26 cellular contexts compared by ENCODE assay signal in the genomic region with DNA sequence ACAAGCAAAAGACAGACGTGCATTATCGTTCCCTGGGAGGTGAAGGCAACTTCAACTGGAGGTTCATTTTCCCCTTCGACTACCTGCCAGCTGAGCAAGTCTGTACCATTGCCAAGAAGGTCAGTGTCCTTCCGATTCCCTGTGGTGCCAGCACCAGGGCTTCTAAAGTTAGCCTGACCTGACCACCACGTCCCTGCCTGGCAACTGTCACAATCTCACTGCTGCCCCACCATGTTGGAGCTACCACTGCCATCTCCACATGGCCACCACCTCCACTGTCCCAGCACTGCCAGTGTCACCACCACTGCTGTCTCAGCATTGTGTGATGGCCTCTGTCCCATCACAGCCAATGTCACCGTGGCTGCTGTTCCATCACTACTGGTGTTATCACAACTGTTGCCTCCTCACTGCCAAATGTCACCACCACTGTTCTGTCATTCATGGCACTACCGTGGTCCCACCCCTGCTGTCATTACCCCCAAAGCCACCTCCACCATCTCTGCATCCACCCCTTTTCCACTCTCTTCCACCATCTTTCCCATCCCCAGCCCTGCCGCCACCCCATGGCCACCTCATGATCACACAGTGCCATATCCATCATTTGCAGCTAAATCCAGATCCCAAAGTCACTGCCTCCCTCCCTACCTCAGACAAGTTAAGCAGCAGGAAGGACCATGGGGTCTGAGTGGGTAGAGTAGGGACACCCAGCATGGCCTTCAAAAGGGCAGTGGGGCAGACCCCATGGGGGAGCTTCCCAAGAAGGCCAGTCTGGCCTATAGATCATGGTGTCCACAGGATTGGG.
DNase-seq lines count a peak whose midpoint lies in the region; ATAC-seq, FAIRE-seq and TF ChIP-seq lines count a peak whose summit lies in the region.
"Had no signal": no experiment of that assay in that cellular context is flagged by ENCODE, and none has a peak within 500 bp of the region (broad histone marks: within the 10 kb centered on the region; RNA-seq: fewer than 3 reads in every experiment).

No MANE protein-coding gene starts in this region.

- no peak overlapping the region for H3K4me3 ChIP-seq in psoas muscle
- H3K4me3 ChIP-seq in breast epithelium, result no peak overlapping the region
- H3K4me3 ChIP-seq: BLaER1, lower lobe of right lung, MG63, SJSA1, transverse colon had no signal

- FAIRE-seq in HTR-8/SVneo (lab: Jason Lieb, UNC), result peak; percentile 74
- FAIRE-seq: G401.6, H54, keratinocyte, TTC549 had no signal

- WGBS in psoas muscle, 3 donors, result 49 to 60% (median 51%) methylated on average over 8 of the region's 8 CpGs

- peak; percentile 26 to 60 (median 50) for ATAC-seq in psoas muscle
- no peak for ATAC-seq in GM21367 (IDR thresholded peaks at IDR 0.05; ENCODE audit: unreplicated experiment)
- ATAC-seq: lower lobe of right lung had no signal

- no peaks in the 10 kb centered on the region for H3K9me3 ChIP-seq in psoas muscle
- H3K9me3 ChIP-seq in breast epithelium, result no peaks in the 10 kb centered on the region
- H3K9me3 ChIP-seq: BLaER1, lower lobe of right lung, MG63, SJSA1, transverse colon had no signal

- TF ChIP-seq POLR2A in breast epithelium (IDR thresholded peaks at IDR 0.05), result no peak

- intact Hi-C loops in psoas muscle (cut with DNase I) (no loop called here), breast epithelium (cut with DNase I; ENCODE audit: low total_unique reads) (no loop called here)

- H3K36me3 ChIP-seq in psoas muscle (ENCODE audit: insufficient read depth in 1 of 2, low read depth in 1 of 2) (peaks cover 0 to 85% of the 10 kb centered on the region in 2 donors), breast epithelium (no peaks in the 10 kb centered on the region)
- H3K36me3 ChIP-seq: BLaER1, MG63, transverse colon had no signal

- H3K4me1 ChIP-seq in psoas muscle, result peaks cover 20% of the 10 kb centered on the region
- H3K4me1 ChIP-seq in breast epithelium, result no peaks in the 10 kb centered on the region
- H3K4me1 ChIP-seq: BLaER1, lower lobe of right lung, transverse colon had no signal

- DNase-seq in D341Med (ENCODE audit: low spot score) (peak; percentile 5), HTR-8/SVneo (ENCODE audit: insufficient read length, low spot score) (no peak), islet precursor cell (peak; percentile 24), psoas muscle (no peak), breast epithelium (ENCODE audit: low spot score in 2 of 2) (no peak), midbrain (lab: John Stamatoyannopoulos, UW) (no peak)
- DNase-seq: activated CD4-positive, alpha-beta memory T cell treated with anti-CD3 and anti-CD28 coated beads, Interleukin-2, amount 10 ng/mL, durations not matched to agents 7 days and 5 days; activated CD4-positive, CD25-positive, alpha-beta regulatory T cell treated with anti-CD3 and anti-CD28 coated beads, Interleukin-2, amount 50 U/mL, for 72 hours; activated gamma-delta T cell treated with Interleukin-2 at 50 U/mL for 16 hours; cerebellar nuclear complex; DMS53; KG1; lower lobe of right lung; MG63; NCI-H2081; NCI-H2227 treated with DMSO at 0.1 percent for 48 hours; NCI-H69; nephron progenitor cell; transverse colon had no signal

- TF ChIP-seq CTCF in psoas muscle (IDR thresholded peaks at IDR 0.05) (no peak), breast epithelium (IDR thresholded peaks at IDR 0.05) (no peak)

- H3K27ac ChIP-seq in psoas muscle (no peak overlapping the region), breast epithelium (no peak overlapping the region)
- H3K27ac ChIP-seq: BLaER1, lower lobe of right lung, SJSA1, transverse colon had no signal

- H3K27me3 ChIP-seq in psoas muscle (ENCODE audit: insufficient read depth in 3 of 3, low read length in 2 of 3) (no peaks in the 10 kb centered on the region), breast epithelium (no peaks in the 10 kb centered on the region)
- H3K27me3 ChIP-seq: BLaER1, MG63, SJSA1, transverse colon had no signal

Comparison
In these comparisons a context has a peak if more than half of its experiments do, and no peak if none do; other contexts are left out.
1. DNase-seq: peak in D341Med (single experiment) and islet precursor cell (single experiment); none in HTR-8/SVneo (single experiment), psoas muscle (0 of 2), breast epithelium (0 of 2) and midbrain (single experiment).